1 cellular context compared by ENCODE assay signal in the genomic region with DNA sequence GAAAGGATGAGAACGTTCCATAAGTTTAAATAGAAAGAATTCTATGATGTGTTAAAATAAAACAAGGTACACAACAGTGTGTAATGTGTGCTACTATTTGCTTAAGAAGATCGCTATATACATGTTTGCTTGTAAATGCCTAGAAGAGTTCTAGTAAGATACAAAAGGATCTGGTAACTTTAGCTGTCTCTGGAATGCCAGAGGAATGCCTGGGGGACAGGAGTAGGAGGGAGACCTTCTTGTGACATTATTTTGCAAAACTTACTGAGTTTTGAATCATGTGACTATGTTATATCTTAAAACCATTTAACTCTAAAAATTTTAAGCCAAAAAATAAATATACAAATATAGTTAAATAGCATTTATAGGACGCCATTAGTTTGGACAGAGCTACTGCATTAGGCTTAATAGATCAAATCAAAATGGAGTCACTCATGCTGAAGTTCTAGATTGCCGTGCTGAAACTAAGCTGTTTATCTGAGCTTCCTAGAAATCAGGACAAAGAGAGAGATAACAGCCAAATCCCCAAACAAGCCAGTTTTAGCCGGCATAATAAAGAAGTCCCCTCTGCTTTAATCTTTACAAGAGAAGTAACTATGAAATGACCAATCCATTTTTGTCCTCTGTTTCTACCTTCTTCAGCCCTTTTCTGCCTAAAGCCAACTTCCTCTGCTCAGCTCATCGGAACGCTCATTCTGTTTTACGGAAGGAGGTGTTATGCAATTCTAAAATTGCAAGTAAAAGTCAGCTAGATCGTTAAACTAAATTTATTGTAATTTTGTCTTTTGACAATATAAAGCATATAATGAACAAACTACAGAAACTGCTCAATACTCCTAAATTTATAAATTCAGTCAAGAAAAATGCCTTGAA.
TF ChIP-seq lines count a peak whose summit lies in the region.

No MANE protein-coding gene starts in this region.

TF ChIP-seq in GM23338, 12 proteins besides CTCF, POLR2A, EP300 and RAD21 (continued from another document):
- TF ChIP-seq, protein P1, sequence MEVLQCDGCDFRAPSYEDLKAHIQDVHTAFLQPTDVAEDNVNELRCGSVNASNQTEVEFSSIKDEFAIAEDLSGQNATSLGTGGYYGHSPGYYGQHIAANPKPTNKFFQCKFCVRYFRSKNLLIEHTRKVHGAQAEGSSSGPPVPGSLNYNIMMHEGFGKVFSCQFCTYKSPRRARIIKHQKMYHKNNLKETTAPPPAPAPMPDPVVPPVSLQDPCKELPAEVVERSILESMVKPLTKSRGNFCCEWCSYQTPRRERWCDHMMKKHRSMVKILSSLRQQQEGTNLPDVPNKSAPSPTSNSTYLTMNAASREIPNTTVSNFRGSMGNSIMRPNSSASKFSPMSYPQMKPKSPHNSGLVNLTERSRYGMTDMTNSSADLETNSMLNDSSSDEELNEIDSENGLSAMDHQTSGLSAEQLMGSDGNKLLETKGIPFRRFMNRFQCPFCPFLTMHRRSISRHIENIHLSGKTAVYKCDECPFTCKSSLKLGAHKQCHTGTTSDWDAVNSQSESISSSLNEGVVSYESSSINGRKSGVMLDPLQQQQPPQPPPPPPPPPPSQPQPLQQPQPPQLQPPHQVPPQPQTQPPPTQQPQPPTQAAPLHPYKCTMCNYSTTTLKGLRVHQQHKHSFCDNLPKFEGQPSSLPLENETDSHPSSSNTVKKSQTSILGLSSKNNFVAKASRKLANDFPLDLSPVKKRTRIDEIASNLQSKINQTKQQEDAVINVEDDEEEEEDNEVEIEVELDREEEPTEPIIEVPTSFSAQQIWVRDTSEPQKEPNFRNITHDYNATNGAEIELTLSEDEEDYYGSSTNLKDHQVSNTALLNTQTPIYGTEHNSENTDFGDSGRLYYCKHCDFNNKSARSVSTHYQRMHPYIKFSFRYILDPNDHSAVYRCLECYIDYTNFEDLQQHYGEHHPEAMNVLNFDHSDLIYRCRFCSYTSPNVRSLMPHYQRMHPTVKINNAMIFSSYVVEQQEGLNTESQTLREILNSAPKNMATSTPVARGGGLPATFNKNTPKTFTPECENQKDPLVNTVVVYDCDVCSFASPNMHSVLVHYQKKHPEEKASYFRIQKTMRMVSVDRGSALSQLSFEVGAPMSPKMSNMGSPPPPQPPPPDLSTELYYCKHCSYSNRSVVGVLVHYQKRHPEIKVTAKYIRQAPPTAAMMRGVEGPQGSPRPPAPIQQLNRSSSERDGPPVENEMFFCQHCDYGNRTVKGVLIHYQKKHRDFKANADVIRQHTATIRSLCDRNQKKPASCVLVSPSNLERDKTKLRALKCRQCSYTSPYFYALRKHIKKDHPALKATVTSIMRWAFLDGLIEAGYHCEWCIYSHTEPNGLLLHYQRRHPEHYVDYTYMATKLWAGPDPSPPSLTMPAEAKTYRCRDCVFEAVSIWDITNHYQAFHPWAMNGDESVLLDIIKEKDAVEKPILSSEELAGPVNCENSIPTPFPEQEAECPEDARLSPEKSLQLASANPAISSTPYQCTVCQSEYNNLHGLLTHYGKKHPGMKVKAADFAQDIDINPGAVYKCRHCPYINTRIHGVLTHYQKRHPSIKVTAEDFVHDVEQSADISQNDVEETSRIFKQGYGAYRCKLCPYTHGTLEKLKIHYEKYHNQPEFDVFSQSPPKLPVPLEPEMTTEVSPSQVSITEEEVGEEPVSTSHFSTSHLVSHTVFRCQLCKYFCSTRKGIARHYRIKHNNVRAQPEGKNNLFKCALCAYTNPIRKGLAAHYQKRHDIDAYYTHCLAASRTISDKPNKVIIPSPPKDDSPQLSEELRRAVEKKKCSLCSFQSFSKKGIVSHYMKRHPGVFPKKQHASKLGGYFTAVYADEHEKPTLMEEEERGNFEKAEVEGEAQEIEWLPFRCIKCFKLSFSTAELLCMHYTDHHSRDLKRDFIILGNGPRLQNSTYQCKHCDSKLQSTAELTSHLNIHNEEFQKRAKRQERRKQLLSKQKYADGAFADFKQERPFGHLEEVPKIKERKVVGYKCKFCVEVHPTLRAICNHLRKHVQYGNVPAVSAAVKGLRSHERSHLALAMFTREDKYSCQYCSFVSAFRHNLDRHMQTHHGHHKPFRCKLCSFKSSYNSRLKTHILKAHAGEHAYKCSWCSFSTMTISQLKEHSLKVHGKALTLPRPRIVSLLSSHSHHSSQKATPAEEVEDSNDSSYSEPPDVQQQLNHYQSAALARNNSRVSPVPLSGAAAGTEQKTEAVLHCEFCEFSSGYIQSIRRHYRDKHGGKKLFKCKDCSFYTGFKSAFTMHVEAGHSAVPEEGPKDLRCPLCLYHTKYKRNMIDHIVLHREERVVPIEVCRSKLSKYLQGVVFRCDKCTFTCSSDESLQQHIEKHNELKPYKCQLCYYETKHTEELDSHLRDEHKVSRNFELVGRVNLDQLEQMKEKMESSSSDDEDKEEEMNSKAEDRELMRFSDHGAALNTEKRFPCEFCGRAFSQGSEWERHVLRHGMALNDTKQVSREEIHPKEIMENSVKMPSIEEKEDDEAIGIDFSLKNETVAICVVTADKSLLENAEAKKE (CRISPR knock-in tag; IDR thresholded peaks at IDR 0.05): no peak
- TF ChIP-seq STAT1 (IDR thresholded peaks at IDR 0.05; ENCODE audit: unreplicated experiment) (no peak), CREB1 (CRISPR knock-in tag; IDR thresholded peaks at IDR 0.05; ENCODE audit: low read depth) (no peak), POLR2AphosphoS5 (IDR thresholded peaks at IDR 0.05; ENCODE audit: low read depth) (no peak), ZNF331 (CRISPR knock-in tag; IDR thresholded peaks at IDR 0.05; ENCODE audit: low read depth) (no peak), EZH2phosphoT487 (IDR thresholded peaks at IDR 0.05; ENCODE audit: unreplicated experiment) (no peak), JUNB (IDR thresholded peaks at IDR 0.05; ENCODE audit: unreplicated experiment) (no peak), EZH2 (IDR thresholded peaks at IDR 0.05; ENCODE audit: low read depth, unreplicated experiment) (no peak), ZNF114 (CRISPR knock-in tag; IDR thresholded peaks at IDR 0.05) (no peak)
- TF ChIP-seq, protein P2, sequence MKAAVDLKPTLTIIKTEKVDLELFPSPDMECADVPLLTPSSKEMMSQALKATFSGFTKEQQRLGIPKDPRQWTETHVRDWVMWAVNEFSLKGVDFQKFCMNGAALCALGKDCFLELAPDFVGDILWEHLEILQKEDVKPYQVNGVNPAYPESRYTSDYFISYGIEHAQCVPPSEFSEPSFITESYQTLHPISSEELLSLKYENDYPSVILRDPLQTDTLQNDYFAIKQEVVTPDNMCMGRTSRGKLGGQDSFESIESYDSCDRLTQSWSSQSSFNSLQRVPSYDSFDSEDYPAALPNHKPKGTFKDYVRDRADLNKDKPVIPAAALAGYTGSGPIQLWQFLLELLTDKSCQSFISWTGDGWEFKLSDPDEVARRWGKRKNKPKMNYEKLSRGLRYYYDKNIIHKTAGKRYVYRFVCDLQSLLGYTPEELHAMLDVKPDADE (IDR thresholded peaks at IDR 0.05): no peak
- TF ChIP-seq, protein P3, sequence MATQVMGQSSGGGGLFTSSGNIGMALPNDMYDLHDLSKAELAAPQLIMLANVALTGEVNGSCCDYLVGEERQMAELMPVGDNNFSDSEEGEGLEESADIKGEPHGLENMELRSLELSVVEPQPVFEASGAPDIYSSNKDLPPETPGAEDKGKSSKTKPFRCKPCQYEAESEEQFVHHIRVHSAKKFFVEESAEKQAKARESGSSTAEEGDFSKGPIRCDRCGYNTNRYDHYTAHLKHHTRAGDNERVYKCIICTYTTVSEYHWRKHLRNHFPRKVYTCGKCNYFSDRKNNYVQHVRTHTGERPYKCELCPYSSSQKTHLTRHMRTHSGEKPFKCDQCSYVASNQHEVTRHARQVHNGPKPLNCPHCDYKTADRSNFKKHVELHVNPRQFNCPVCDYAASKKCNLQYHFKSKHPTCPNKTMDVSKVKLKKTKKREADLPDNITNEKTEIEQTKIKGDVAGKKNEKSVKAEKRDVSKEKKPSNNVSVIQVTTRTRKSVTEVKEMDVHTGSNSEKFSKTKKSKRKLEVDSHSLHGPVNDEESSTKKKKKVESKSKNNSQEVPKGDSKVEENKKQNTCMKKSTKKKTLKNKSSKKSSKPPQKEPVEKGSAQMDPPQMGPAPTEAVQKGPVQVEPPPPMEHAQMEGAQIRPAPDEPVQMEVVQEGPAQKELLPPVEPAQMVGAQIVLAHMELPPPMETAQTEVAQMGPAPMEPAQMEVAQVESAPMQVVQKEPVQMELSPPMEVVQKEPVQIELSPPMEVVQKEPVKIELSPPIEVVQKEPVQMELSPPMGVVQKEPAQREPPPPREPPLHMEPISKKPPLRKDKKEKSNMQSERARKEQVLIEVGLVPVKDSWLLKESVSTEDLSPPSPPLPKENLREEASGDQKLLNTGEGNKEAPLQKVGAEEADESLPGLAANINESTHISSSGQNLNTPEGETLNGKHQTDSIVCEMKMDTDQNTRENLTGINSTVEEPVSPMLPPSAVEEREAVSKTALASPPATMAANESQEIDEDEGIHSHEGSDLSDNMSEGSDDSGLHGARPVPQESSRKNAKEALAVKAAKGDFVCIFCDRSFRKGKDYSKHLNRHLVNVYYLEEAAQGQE (IDR thresholded peaks at IDR 0.05; ENCODE audit: unreplicated experiment): no peak
TF ChIP-seq in GM23338: peak in this region for 0.
